ENCODE assay signal across 8 cellular contexts in the genomic region with DNA sequence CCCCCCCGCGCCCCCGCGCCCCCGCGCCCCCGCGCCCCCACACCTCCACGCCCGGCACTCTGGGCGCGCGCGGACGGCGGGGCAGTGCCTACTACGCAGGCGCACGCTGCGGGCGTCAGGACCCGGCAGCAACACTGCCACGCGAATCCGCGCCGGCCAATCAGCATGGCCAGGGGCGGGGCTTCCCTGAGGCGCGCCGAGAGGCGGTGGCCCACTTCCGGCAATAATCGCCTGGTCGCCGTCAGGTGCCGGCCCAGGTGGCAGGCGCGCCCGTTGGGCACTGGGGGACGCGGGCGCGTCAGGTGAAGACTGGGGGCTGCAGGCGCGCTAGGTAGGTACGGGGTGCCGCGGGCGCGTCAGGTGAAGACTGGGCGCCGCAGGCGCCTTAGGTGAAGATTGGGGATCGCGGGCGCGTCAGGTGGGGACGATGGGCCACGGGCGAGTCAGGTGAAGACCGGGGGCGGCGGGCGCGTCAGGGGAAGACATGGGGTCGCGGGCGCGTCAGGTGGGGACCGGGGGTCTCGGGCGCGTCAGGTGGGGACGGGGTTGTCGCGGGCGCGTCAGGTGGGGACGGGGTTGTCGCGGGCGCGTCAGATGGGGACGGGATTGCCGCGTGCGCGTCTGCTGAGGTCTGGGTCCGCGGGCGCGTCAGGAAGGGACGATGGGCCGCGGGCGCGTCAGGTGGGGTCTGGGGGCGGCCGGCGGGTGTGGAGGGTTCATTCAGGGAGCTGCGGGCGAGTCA.
A peak's percentile ranks its signal among the peaks of the same experiment; 100 is the strongest.
DNase-seq lines count a peak whose midpoint lies in the region; TF ChIP-seq lines count a peak whose summit lies in the region.

No MANE protein-coding gene starts in this region.

- H3K27ac Mint-ChIP-seq in HFFc6 = no peak overlapping the region; the same call in 1 of the 2 replicates
- H3K27ac Mint-ChIP-seq in activated naive CD4-positive, alpha-beta T cell treated with anti-CD3 and anti-CD28 coated beads, Interleukin-2, amount 10 ng/mL, durations not matched to agents 7 days and 5 days = peak overlapping the region; percentile 84
- H3K27ac Mint-ChIP-seq in glutamatergic neuron (ENCODE audit: unreplicated experiment) = no peak overlapping the region
- peak overlapping the region; percentile 73 for H3K27ac Mint-ChIP-seq in osteocyte (ENCODE audit: unreplicated experiment)

- H3K27me3 Mint-ChIP-seq in HFFc6 (ENCODE audit: insufficient read depth) = peaks cover 1% of the 10 kb centered on the region; the same call in 1 of the 2 replicates
- peaks cover 22% of the 10 kb centered on the region for H3K27me3 Mint-ChIP-seq in activated naive CD4-positive, alpha-beta T cell treated with anti-CD3 and anti-CD28 coated beads, Interleukin-2, amount 10 ng/mL, durations not matched to agents 7 days and 5 days
- H3K27me3 Mint-ChIP-seq in glutamatergic neuron (ENCODE audit: unreplicated experiment) = peaks cover 9% of the 10 kb centered on the region
- H3K27me3 Mint-ChIP-seq in osteocyte (ENCODE audit: unreplicated experiment) = peaks cover 2% of the 10 kb centered on the region

- H3K27ac ChIP-seq in thymus (ENCODE audit: low read depth) = peak overlapping the region; percentile 78

- H3K36me3 ChIP-seq in thymus (ENCODE audit: control insufficient read depth, insufficient read depth) = no peaks in the 10 kb centered on the region

- DNase-seq in HFFc6 (peak; percentile 75), NAMALWA (ENCODE audit: low spot score) (peak; percentile 87), SK-N-DZ (ENCODE audit: low spot score) (peak; percentile 87), glutamatergic neuron (peak; percentile 94), osteocyte (ENCODE audit: extremely low spot score, unreplicated experiment) (peak; percentile 96)
- DNase-seq in activated naive CD4-positive, alpha-beta T cell treated with anti-CD3 and anti-CD28 coated beads, Interleukin-2, amount 10 ng/mL, durations not matched to agents 7 days and 5 days = peak; percentile 96

- H3K4me3 ChIP-seq in GM08714 (ENCODE audit: low read length) = peak overlapping the region; percentile 81
- H3K4me3 ChIP-seq in thymus (ENCODE audit: low read length) = peak overlapping the region; percentile 78

- CTCF ChIA-PET in activated naive CD4-positive, alpha-beta T cell treated with anti-CD3 and anti-CD28 coated beads, Interleukin-2, amount 10 ng/mL, durations not matched to agents 7 days and 5 days (lab: Charles Lee) = no interaction called here

- H3K9me3 Mint-ChIP-seq in HFFc6 (no peaks in the 10 kb centered on the region), glutamatergic neuron (ENCODE audit: unreplicated experiment) (no peaks in the 10 kb centered on the region), osteocyte (ENCODE audit: unreplicated experiment) (no peaks in the 10 kb centered on the region)
- no peaks in the 10 kb centered on the region for H3K9me3 Mint-ChIP-seq in activated naive CD4-positive, alpha-beta T cell treated with anti-CD3 and anti-CD28 coated beads, Interleukin-2, amount 10 ng/mL, durations not matched to agents 7 days and 5 days

- WGBS in thymus = under 1% methylated on average over 100 of the region's 103 CpGs

- H3K36me3 Mint-ChIP-seq in HFFc6 (ENCODE audit: low read depth) (no peaks in the 10 kb centered on the region), glutamatergic neuron (ENCODE audit: unreplicated experiment) (no peaks in the 10 kb centered on the region), osteocyte (ENCODE audit: unreplicated experiment) (peaks cover 3% of the 10 kb centered on the region)
- peaks cover 2% of the 10 kb centered on the region for H3K36me3 Mint-ChIP-seq in activated naive CD4-positive, alpha-beta T cell treated with anti-CD3 and anti-CD28 coated beads, Interleukin-2, amount 10 ng/mL, durations not matched to agents 7 days and 5 days

- peak overlapping the region; percentile 81 for H3K4me3 Mint-ChIP-seq in HFFc6
- peak overlapping the region; percentile 85 for H3K4me3 Mint-ChIP-seq in activated naive CD4-positive, alpha-beta T cell treated with anti-CD3 and anti-CD28 coated beads, Interleukin-2, amount 10 ng/mL, durations not matched to agents 7 days and 5 days
- H3K4me3 Mint-ChIP-seq in glutamatergic neuron (ENCODE audit: unreplicated experiment) = peak overlapping the region; percentile 78
- H3K4me3 Mint-ChIP-seq in osteocyte (ENCODE audit: unreplicated experiment) = peak overlapping the region; percentile 88

- TF ChIP-seq CTCF in HFFc6 (IDR thresholded peaks at IDR 0.05) (no peak), glutamatergic neuron (IDR thresholded peaks at IDR 0.05; ENCODE audit: partially characterized antibody, unreplicated experiment) (no peak), osteocyte (IDR thresholded peaks at IDR 0.05) (no peak)

- H3K4me1 ChIP-seq in thymus (ENCODE audit: control insufficient read depth, insufficient read depth, low read length) = peaks cover 6% of the 10 kb centered on the region

- H3K4me1 Mint-ChIP-seq in HFFc6 (ENCODE audit: low read depth) (peaks cover 15% of the 10 kb centered on the region), glutamatergic neuron (ENCODE audit: low read depth, unreplicated experiment) (no peaks in the 10 kb centered on the region), osteocyte (ENCODE audit: unreplicated experiment) (peaks cover 21% of the 10 kb centered on the region)
- peaks cover 31% of the 10 kb centered on the region for H3K4me1 Mint-ChIP-seq in activated naive CD4-positive, alpha-beta T cell treated with anti-CD3 and anti-CD28 coated beads, Interleukin-2, amount 10 ng/mL, durations not matched to agents 7 days and 5 days

- no peaks in the 10 kb centered on the region for H3K9me3 ChIP-seq in thymus (ENCODE audit: control insufficient read depth)

- H3K27me3 ChIP-seq in thymus (ENCODE audit: control insufficient read depth, insufficient read depth) = no peaks in the 10 kb centered on the region

Comparison
In these comparisons a context has a peak if more than half of its experiments do, and no peak if none do; other contexts are left out.
1. Peak in every context shown above with its lines: DNase-seq, H3K4me3 ChIP-seq and H3K27ac ChIP-seq.
2. H3K27ac Mint-ChIP-seq: peak in activated naive CD4-positive, alpha-beta T cell treated with anti-CD3 and anti-CD28 coated beads, Interleukin-2, amount 10 ng/mL, durations not matched to agents 7 days and 5 days (single experiment) and osteocyte (single experiment); none in HFFc6 (single experiment) and glutamatergic neuron (single experiment).